ENCODE assay signal across 8 cellular contexts in the genomic region with DNA sequence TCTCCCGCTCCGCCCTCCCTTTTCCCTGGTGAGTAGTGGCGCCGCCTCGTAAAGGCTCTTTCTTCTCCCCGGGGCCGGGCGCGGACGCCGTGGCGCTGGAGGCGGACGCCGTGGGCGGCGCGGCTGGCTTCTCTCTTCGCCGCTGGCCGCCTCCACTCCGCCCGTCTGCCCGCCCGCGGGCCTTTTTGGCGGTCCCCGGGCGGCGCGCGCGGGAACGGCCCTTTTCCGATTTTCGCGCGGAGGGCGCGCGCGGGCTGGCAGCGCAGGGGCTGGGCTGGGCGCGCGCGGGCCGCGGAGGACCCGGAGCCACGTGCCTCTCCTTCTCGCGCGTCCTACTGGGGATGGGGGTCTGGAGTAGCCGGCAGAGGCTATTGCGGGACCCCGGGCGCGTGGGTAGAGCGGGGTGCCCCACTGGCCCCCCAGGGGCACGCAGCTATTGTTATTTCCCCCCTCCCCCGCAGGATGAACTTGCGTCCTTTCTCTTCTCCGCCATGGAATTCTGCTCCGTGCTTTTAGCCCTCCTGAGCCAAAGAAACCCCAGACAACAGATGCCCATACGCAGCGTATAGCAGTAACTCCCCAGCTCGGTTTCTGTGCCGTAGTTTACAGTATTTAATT. TPM values are rescaled to one million over a fixed set of nuclear protein-coding genes. Genes with fewer than 3 reads are reported as not detected.
DNase-seq lines count a peak whose midpoint lies in the region; ATAC-seq and TF ChIP-seq lines count a peak whose summit lies in the region.

No MANE protein-coding gene starts in this region.

- H3K27ac Mint-ChIP-seq in activated naive CD4-positive, alpha-beta T cell treated with anti-CD3 and anti-CD28 coated beads, Interleukin-2, amount 50 U/mL, for 72 hours: peak overlapping the region; percentile 83 to 89

- H3K27me3 ChIP-seq in hepatocyte: no peaks in the 10 kb centered on the region
- H3K27me3 ChIP-seq in spleen (replicated peaks in 1 of 7): no peaks in the 10 kb centered on the region

- no peaks in the 10 kb centered on the region for H3K36me3 ChIP-seq in hepatocyte (replicated peaks; ENCODE audit: insufficient read depth, low read depth)
- H3K36me3 ChIP-seq in spleen: peaks cover 0 to 43% (median 7%) of the 10 kb centered on the region in 6 donors

- peak; percentile 20 for ATAC-seq in HG02763 (IDR thresholded peaks at IDR 0.05; ENCODE audit: unreplicated experiment)
- peak; percentile 12 to 17 for ATAC-seq in activated naive CD4-positive, alpha-beta T cell treated with anti-CD3 and anti-CD28 coated beads, Interleukin-2, amount 50 U/mL, for 72 hours

- peak overlapping the region; percentile 43 for H2AFZ ChIP-seq in hepatocyte

- H3K9me3 ChIP-seq in hepatocyte (ENCODE audit: low read depth): no peaks in the 10 kb centered on the region
- H3K9me3 ChIP-seq in spleen: no peaks in the 10 kb centered on the region

- no peak for TF ChIP-seq CTCF in hepatocyte (IDR thresholded peaks at IDR 0.05; ENCODE audit: poor library complexity)
- no peak for TF ChIP-seq CTCF in spleen (IDR thresholded peaks at IDR 0.05 in 8 of 11, conservative IDR thresholded peaks at IDR 0.05 in 3 of 11)

- no peak for TF ChIP-seq POLR2A in spleen (IDR thresholded peaks at IDR 0.05)

- peak overlapping the region; percentile 97 for H3K27ac ChIP-seq in hepatocyte
- H3K27ac ChIP-seq in spleen: peak overlapping the region; percentile 89 to 99 (median 95)

- peak overlapping the region; percentile 80 for H3K4me2 ChIP-seq in hepatocyte

- no peaks in the 10 kb centered on the region for H3K9me3 Mint-ChIP-seq in activated naive CD4-positive, alpha-beta T cell treated with anti-CD3 and anti-CD28 coated beads, Interleukin-2, amount 50 U/mL, for 72 hours

- H3K36me3 Mint-ChIP-seq in activated naive CD4-positive, alpha-beta T cell treated with anti-CD3 and anti-CD28 coated beads, Interleukin-2, amount 50 U/mL, for 72 hours: peaks cover 31 to 50% of the 10 kb centered on the region in 2 donors

- peak; percentile 48 for DNase-seq in NCI-H1694 (lab: John Stamatoyannopoulos, UW)
- DNase-seq in NCI-H1694 treated with DMSO at 0.1 percent for 48 hours (lab: John Stamatoyannopoulos, UW): no peak
- peak; percentile 82 for DNase-seq in NCI-H69 (lab: John Stamatoyannopoulos, UW)
- peak in 1 of 2 donors; percentile 62 for DNase-seq in activated naive CD4-positive, alpha-beta T cell treated with anti-CD3 and anti-CD28 coated beads, Interleukin-2, amount 50 U/mL, for 72 hours (ENCODE audit: low spot score in 2 of 2)
- DNase-seq in hepatocyte (ENCODE audit: low spot score): no peak
- no peak for DNase-seq in spleen
- DNase-seq in GOT3 (lab: John Stamatoyannopoulos, UW): no peak

- H3K4me1 ChIP-seq in hepatocyte (ENCODE audit: insufficient read depth): peaks cover 17% of the 10 kb centered on the region
- H3K4me1 ChIP-seq in spleen: peaks cover 16 to 74% (median 56%) of the 10 kb centered on the region in 6 donors

- WGBS in hepatocyte (ENCODE audit: low lambda C conversion rate, missing lambda C conversion rate): 1% methylated on average over 43 of the region's 69 CpGs
- 0 to 1% (median 0%) methylated on average over 23 to 69 of the region's 69 CpGs for WGBS in spleen, 5 donors

- peaks cover 16% of the 10 kb centered on the region for H4K20me1 ChIP-seq in hepatocyte (ENCODE audit: insufficient read depth, poor library complexity, severe bottlenecking)

- H3K4me3 ChIP-seq in hepatocyte (peak overlapping the region; percentile 66), spleen (peak overlapping the region; percentile 82 to 96 (median 88))

- H3K9me2 ChIP-seq in hepatocyte (replicated peaks; ENCODE audit: insufficient read depth): no peaks in the 10 kb centered on the region

- intact Hi-C loops in spleen (cut with DNase I; ENCODE audit: low total_unique reads): no loop called here

- peaks cover 49% of the 10 kb centered on the region for H3K79me2 ChIP-seq in hepatocyte

RNA-seq across cellular contexts. Expression of a gene that starts 0.5 kb away (rescaled TPM):
- total RNA-seq in activated naive CD4-positive, alpha-beta T cell treated with anti-CD3 and anti-CD28 coated beads, Interleukin-2, amount 50 U/mL, for 72 hours: 100 to 1,000 TPM in 1 of 2 donors, 10 to 100 TPM in 1; 70.8 to 149 TPM
- total RNA-seq in hepatocyte (106 and 135 TPM in 2 replicates), spleen (10 to 100 TPM; 49.0 to 83.6 (median 69.9) TPM)
- polyA plus RNA-seq in hepatocyte (63.6 and 66.7 TPM in 2 replicates), spleen (10 to 100 TPM; 15.4 to 24.5 (median 17.8) TPM)

Comparison
In these comparisons a context has a peak if more than half of its experiments do, and no peak if none do; other contexts are left out.
1. DNase-seq: peak in NCI-H1694 (single experiment) and NCI-H69 (single experiment); none in NCI-H1694 treated with DMSO at 0.1 percent for 48 hours (single experiment), hepatocyte (single experiment), spleen (single experiment) and GOT3 (single experiment).